8 cellular contexts compared by ENCODE assay signal in genomic region chr2:43220229-43220981, GRCh38. TPM values are rescaled to one million over a fixed set of nuclear protein-coding genes. Genes with fewer than 3 reads are reported as not detected.
DNase-seq lines count a peak whose midpoint lies in the region; ATAC-seq lines count a peak whose summit lies in the region.

No MANE protein-coding gene starts in this region.

- peak overlapping the region; percentile 93 for H3K4me3 Mint-ChIP-seq in activated naive CD4-positive, alpha-beta T cell treated with anti-CD3 and anti-CD28 coated beads for 36 hours
- H3K4me3 Mint-ChIP-seq in activated T-helper 2 cell treated with anti-CD3 and anti-CD28 coated beads, Interferon-gamma antibody, Interleukin-2, Interleukin-4, amounts not matched to agents 10 μg/mL and 5 μg/mL and 100 μg/mL, durations not matched to agents 14 hours and 24 hours and 36 hours (ENCODE audit: low read depth) = peak overlapping the region; percentile 82
- peak overlapping the region; percentile 93 for H3K4me3 Mint-ChIP-seq in stimulated activated naive CD8-positive, alpha-beta T cell treated with anti-CD3 and anti-CD28 coated beads, Interleukin-15, Interleukin-2, amounts not matched to agents 100 ng/mL and 50 ng/mL, for 24 hours

- ATAC-seq in HG02870 (IDR thresholded peaks at IDR 0.05; ENCODE audit: unreplicated experiment) = no peak

- H3K4me3 ChIP-seq in iPS-15b (ENCODE audit: low read depth, low read length) = peak overlapping the region; percentile 87

- intact Hi-C loops in activated naive CD4-positive, alpha-beta T cell treated with anti-CD3 and anti-CD28 coated beads for 36 hours (cut with micrococcal nuclease) = loop anchor here (1.0 kb wide), 5 partner anchors 25 to 71 kb away; no protein-coding TSS in a partner anchor
- intact Hi-C loops in activated T-helper 2 cell treated with anti-CD3 and anti-CD28 coated beads, Interferon-gamma antibody, Interleukin-2, Interleukin-4, amounts not matched to agents 10 μg/mL and 5 μg/mL and 100 μg/mL, durations not matched to agents 14 hours and 24 hours and 36 hours (cut with micrococcal nuclease) = loop anchor here (1.0 to 10.0 kb wide), 2 partner anchors 62 to 554 kb away; partner anchors contain the start of gene DYNC2LI1

- no peaks in the 10 kb centered on the region for H3K9me3 Mint-ChIP-seq in activated naive CD4-positive, alpha-beta T cell treated with anti-CD3 and anti-CD28 coated beads for 36 hours
- no peaks in the 10 kb centered on the region for H3K9me3 Mint-ChIP-seq in activated T-helper 2 cell treated with anti-CD3 and anti-CD28 coated beads, Interferon-gamma antibody, Interleukin-2, Interleukin-4, amounts not matched to agents 10 μg/mL and 5 μg/mL and 100 μg/mL, durations not matched to agents 14 hours and 24 hours and 36 hours
- H3K9me3 Mint-ChIP-seq in stimulated activated naive CD8-positive, alpha-beta T cell treated with anti-CD3 and anti-CD28 coated beads, Interleukin-15, Interleukin-2, amounts not matched to agents 100 ng/mL and 50 ng/mL, for 24 hours = no peaks in the 10 kb centered on the region

- peaks cover 49% of the 10 kb centered on the region for H3K4me1 Mint-ChIP-seq in activated naive CD4-positive, alpha-beta T cell treated with anti-CD3 and anti-CD28 coated beads for 36 hours (ENCODE audit: low read depth)
- H3K4me1 Mint-ChIP-seq in activated T-helper 2 cell treated with anti-CD3 and anti-CD28 coated beads, Interferon-gamma antibody, Interleukin-2, Interleukin-4, amounts not matched to agents 10 μg/mL and 5 μg/mL and 100 μg/mL, durations not matched to agents 14 hours and 24 hours and 36 hours (ENCODE audit: low read depth) = peaks cover 35% of the 10 kb centered on the region
- peaks cover 59% of the 10 kb centered on the region for H3K4me1 Mint-ChIP-seq in stimulated activated naive CD8-positive, alpha-beta T cell treated with anti-CD3 and anti-CD28 coated beads, Interleukin-15, Interleukin-2, amounts not matched to agents 100 ng/mL and 50 ng/mL, for 24 hours (ENCODE audit: low read depth)

- H3K27me3 Mint-ChIP-seq in activated naive CD4-positive, alpha-beta T cell treated with anti-CD3 and anti-CD28 coated beads for 36 hours (ENCODE audit: low read depth) = no peaks in the 10 kb centered on the region
- H3K27me3 Mint-ChIP-seq in activated T-helper 2 cell treated with anti-CD3 and anti-CD28 coated beads, Interferon-gamma antibody, Interleukin-2, Interleukin-4, amounts not matched to agents 10 μg/mL and 5 μg/mL and 100 μg/mL, durations not matched to agents 14 hours and 24 hours and 36 hours (ENCODE audit: low read depth) = no peaks in the 10 kb centered on the region
- H3K27me3 Mint-ChIP-seq in stimulated activated naive CD8-positive, alpha-beta T cell treated with anti-CD3 and anti-CD28 coated beads, Interleukin-15, Interleukin-2, amounts not matched to agents 100 ng/mL and 50 ng/mL, for 24 hours = no peaks in the 10 kb centered on the region

- peaks cover 17% of the 10 kb centered on the region for H3K36me3 ChIP-seq in iPS-15b (ENCODE audit: control insufficient read depth, insufficient read depth, low read length)

- no peak for DNase-seq in activated naive CD4-positive, alpha-beta T cell treated with anti-CD3 and anti-CD28 coated beads for 36 hours
- DNase-seq in activated naive CD4-positive, alpha-beta T cell treated with anti-CD3 and anti-CD28 coated beads, Interleukin-2, amount 50 U/mL, for 16 hours = no peak
- DNase-seq in activated T-helper 2 cell treated with anti-CD3 and anti-CD28 coated beads, Interferon-gamma antibody, Interleukin-2, Interleukin-4, amounts not matched to agents 10 μg/mL and 5 μg/mL and 100 μg/mL, durations not matched to agents 14 hours and 24 hours and 36 hours (ENCODE audit: low spot score) = no peak
- no peak for DNase-seq in HuH-7 (ENCODE audit: low spot score)
- no peak for DNase-seq in ureter (ENCODE audit: low spot score)

- CTCF ChIA-PET in activated naive CD4-positive, alpha-beta T cell treated with anti-CD3 and anti-CD28 coated beads for 36 hours (lab: Charles Lee) = interaction anchor here (0.7 to 13.9 kb wide), 11 partner anchors 8 to 273 kb away, joined by 3 to 505 read pairs (median 8); no protein-coding TSS in a partner anchor

- peak overlapping the region; percentile 98 for H3K27ac Mint-ChIP-seq in activated naive CD4-positive, alpha-beta T cell treated with anti-CD3 and anti-CD28 coated beads for 36 hours
- peak overlapping the region; percentile 94 for H3K27ac Mint-ChIP-seq in activated T-helper 2 cell treated with anti-CD3 and anti-CD28 coated beads, Interferon-gamma antibody, Interleukin-2, Interleukin-4, amounts not matched to agents 10 μg/mL and 5 μg/mL and 100 μg/mL, durations not matched to agents 14 hours and 24 hours and 36 hours
- peak overlapping the region; percentile 99 for H3K27ac Mint-ChIP-seq in stimulated activated naive CD8-positive, alpha-beta T cell treated with anti-CD3 and anti-CD28 coated beads, Interleukin-15, Interleukin-2, amounts not matched to agents 100 ng/mL and 50 ng/mL, for 24 hours

- peaks cover 31% of the 10 kb centered on the region for H3K36me3 Mint-ChIP-seq in activated naive CD4-positive, alpha-beta T cell treated with anti-CD3 and anti-CD28 coated beads for 36 hours (ENCODE audit: low read depth)
- H3K36me3 Mint-ChIP-seq in activated T-helper 2 cell treated with anti-CD3 and anti-CD28 coated beads, Interferon-gamma antibody, Interleukin-2, Interleukin-4, amounts not matched to agents 10 μg/mL and 5 μg/mL and 100 μg/mL, durations not matched to agents 14 hours and 24 hours and 36 hours (ENCODE audit: low read depth) = peaks cover 46% of the 10 kb centered on the region
- peaks cover 32% of the 10 kb centered on the region for H3K36me3 Mint-ChIP-seq in stimulated activated naive CD8-positive, alpha-beta T cell treated with anti-CD3 and anti-CD28 coated beads, Interleukin-15, Interleukin-2, amounts not matched to agents 100 ng/mL and 50 ng/mL, for 24 hours (ENCODE audit: low read depth)

- H3K9me3 ChIP-seq in iPS-15b (ENCODE audit: control insufficient read depth, insufficient read depth, low read length) = no peaks in the 10 kb centered on the region

- H3K4me1 ChIP-seq in iPS-15b (ENCODE audit: control insufficient read depth, insufficient read depth, low read length) = peaks cover 30% of the 10 kb centered on the region

- no peaks in the 10 kb centered on the region for H3K27me3 ChIP-seq in iPS-15b (ENCODE audit: control insufficient read depth, insufficient read depth, low read length)

- H3K9ac ChIP-seq in iPS-15b (ENCODE audit: low read depth, low read length) = peak overlapping the region; percentile 63

RNA-seq across cellular contexts. Expression of gene ZFP36L2, which starts 6.0 kb away (rescaled TPM):
- 10 to 100 TPM; 37.3 to 38.4 TPM for total RNA-seq in activated naive CD4-positive, alpha-beta T cell treated with anti-CD3 and anti-CD28 coated beads for 36 hours
- total RNA-seq in activated T-helper 2 cell treated with anti-CD3 and anti-CD28 coated beads, Interferon-gamma antibody, Interleukin-2, Interleukin-4, amounts not matched to agents 10 μg/mL and 5 μg/mL and 100 μg/mL, durations not matched to agents 14 hours and 24 hours and 36 hours = 114 TPM in 2 replicates
- 149 TPM for total RNA-seq in ureter
